In the genomic region with DNA sequence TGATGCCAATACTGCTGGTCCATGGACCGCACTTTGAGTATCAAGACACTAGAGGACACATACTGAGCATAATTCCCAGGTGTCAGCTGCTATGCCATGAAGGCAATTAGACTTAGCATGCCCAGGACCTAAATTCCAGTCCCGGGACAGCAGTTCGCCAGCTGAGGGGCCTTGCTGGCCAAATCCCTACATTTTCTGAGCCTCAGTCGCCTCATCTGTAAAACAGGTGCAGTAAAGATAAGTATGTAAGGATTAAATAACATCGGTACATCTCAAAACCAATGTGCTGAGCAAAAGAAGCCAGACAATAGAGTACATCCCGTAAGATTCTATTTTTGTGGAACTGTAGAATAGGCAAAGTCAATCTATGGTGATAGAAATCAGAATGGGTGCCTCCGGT, we compare ENCODE assay signal across 9 cellular contexts. TPM values are rescaled to one million over a fixed set of nuclear protein-coding genes. Genes with fewer than 3 reads are reported as not detected.
A peak's percentile ranks its signal among the peaks of the same experiment; 100 is the strongest.
DNase-seq lines count a peak whose midpoint lies in the region; ATAC-seq and TF ChIP-seq lines count a peak whose summit lies in the region.
"Had no signal": no experiment of that assay in that cellular context is flagged by ENCODE, and none has a peak within 500 bp of the region (broad histone marks: within the 10 kb centered on the region; RNA-seq: fewer than 3 reads in every experiment).

No MANE protein-coding gene starts in this region.

- H3K4me3 ChIP-seq in BLaER1 (no peak overlapping the region), GM23338 (peak overlapping the region; percentile 56)

- no peak for TF ChIP-seq CTCF in GM23338 (conservative IDR thresholded peaks at IDR 0.05; ENCODE audit: low read depth in 2 of 2)

- no peaks in the 10 kb centered on the region for H3K9me2 ChIP-seq in GM23338 (ENCODE audit: insufficient read depth)
- H3K9me2 ChIP-seq: SK-N-SH had no signal

- no peaks in the 10 kb centered on the region for H3K36me3 Mint-ChIP-seq in GM23338 (ENCODE audit: low read depth)
- H3K36me3 Mint-ChIP-seq in activated T-helper 17 cell treated with anti-CD3 and anti-CD28 coated beads, Interleukin-2, amount 50 U/mL, for 72 hours (ENCODE audit: low read depth), result no peaks in the 10 kb centered on the region
- H3K36me3 Mint-ChIP-seq in naive B cell, result no peaks in the 10 kb centered on the region

- H3K4me1 ChIP-seq in BLaER1 (peaks cover 34% of the 10 kb centered on the region), GM23338 (ENCODE audit: insufficient read depth) (peaks cover 16% of the 10 kb centered on the region)

- H3K27ac ChIP-seq in BLaER1, result no peak overlapping the region
- no peak overlapping the region for H3K27ac ChIP-seq in GM23338 (ENCODE audit: low read depth)

- in situ Hi-C loops in ACHN (cut with HindIII; ENCODE audit: low pct_ligation_motif_present, low pct_unique_long_range_greater_than_20kb, low sequenced_read_pairs), result no loop called here

- H3F3A ChIP-seq in GM23338 (replicated peaks; ENCODE audit: low read depth), result peaks cover 11% of the 10 kb centered on the region

- peaks cover 14% of the 10 kb centered on the region for H3K27me3 Mint-ChIP-seq in GM23338 (ENCODE audit: insufficient read depth, low read depth, poor library complexity)
- no peaks in the 10 kb centered on the region for H3K27me3 Mint-ChIP-seq in activated T-helper 17 cell treated with anti-CD3 and anti-CD28 coated beads, Interleukin-2, amount 50 U/mL, for 72 hours
- peaks cover 17 to 44% (median 25%) of the 10 kb centered on the region in 3 donors for H3K27me3 Mint-ChIP-seq in naive B cell

- H3K27ac Mint-ChIP-seq in GM23338, result no peak overlapping the region
- H3K27ac Mint-ChIP-seq in activated T-helper 17 cell treated with anti-CD3 and anti-CD28 coated beads, Interleukin-2, amount 50 U/mL, for 72 hours, result no peak overlapping the region
- peak overlapping the region in 1 of 6 donors; percentile 53 for H3K27ac Mint-ChIP-seq in naive B cell

- H4K20me1 ChIP-seq in BLaER1 (no peaks in the 10 kb centered on the region), GM23338 (replicated peaks; ENCODE audit: insufficient read depth) (no peaks in the 10 kb centered on the region)

- H3K27me3 ChIP-seq in BLaER1, result peaks cover 30% of the 10 kb centered on the region
- H3K27me3 ChIP-seq in GM23338 (ENCODE audit: insufficient read depth), result peaks cover 23% of the 10 kb centered on the region

- H3K79me2 ChIP-seq in GM23338 (replicated peaks; ENCODE audit: insufficient read depth), result no peaks in the 10 kb centered on the region

- no peaks in the 10 kb centered on the region; the same call in 2 of the 3 replicates for H3K9me3 Mint-ChIP-seq in GM23338
- no peaks in the 10 kb centered on the region for H3K9me3 Mint-ChIP-seq in activated T-helper 17 cell treated with anti-CD3 and anti-CD28 coated beads, Interleukin-2, amount 50 U/mL, for 72 hours
- H3K9me3 Mint-ChIP-seq in naive B cell, result peaks cover 0 to 1% (median 0%) of the 10 kb centered on the region in 7 donors

- no peak for ATAC-seq in GM23338
- no peak for ATAC-seq in activated T-helper 17 cell treated with anti-CD3 and anti-CD28 coated beads, Interleukin-2, amount 50 U/mL, for 72 hours (replicated peaks)
- ATAC-seq in naive B cell (ENCODE audit: low read depth in 2 of 2), result no peak

- no peak overlapping the region for H3K9ac ChIP-seq in BLaER1
- H3K9ac ChIP-seq: SK-N-SH had no signal

- peak overlapping the region; percentile 90 for H3K4me2 ChIP-seq in BLaER1
- peak overlapping the region; percentile 76 for H3K4me2 ChIP-seq in GM23338

- no peak overlapping the region for H2AFZ ChIP-seq in GM23338

- H3K36me3 ChIP-seq in BLaER1, result no peaks in the 10 kb centered on the region
- H3K36me3 ChIP-seq in GM23338 (ENCODE audit: insufficient read depth), result no peaks in the 10 kb centered on the region

- H3K4me1 Mint-ChIP-seq in GM23338, result peaks cover 18% of the 10 kb centered on the region
- H3K4me1 Mint-ChIP-seq in activated T-helper 17 cell treated with anti-CD3 and anti-CD28 coated beads, Interleukin-2, amount 50 U/mL, for 72 hours, result no peaks in the 10 kb centered on the region
- peaks cover 5 to 11% (median 6%) of the 10 kb centered on the region in 3 donors for H3K4me1 Mint-ChIP-seq in naive B cell

- DNase-seq in GM23338 (ENCODE audit: low spot score), result no peak
- no peak for DNase-seq in naive B cell
- no peak for DNase-seq in NCI-H446 (lab: John Stamatoyannopoulos, UW)
- DNase-seq in medulla oblongata (ENCODE audit: extremely low spot score), result no peak
- DNase-seq in ACHN, result no peak
- no peak for DNase-seq in SK-N-DZ (ENCODE audit: low spot score)

- H3K4me3 Mint-ChIP-seq in GM23338 (peak overlapping the region; percentile 61), naive B cell (peak overlapping the region in 7 of 8 donors; percentile 56 to 83 (median 69))
- H3K4me3 Mint-ChIP-seq in activated T-helper 17 cell treated with anti-CD3 and anti-CD28 coated beads, Interleukin-2, amount 50 U/mL, for 72 hours, result peak overlapping the region; percentile 71

- no peaks in the 10 kb centered on the region for H3K9me3 ChIP-seq in BLaER1
- H3K9me3 ChIP-seq: SK-N-SH had no signal

TF ChIP-seq in GM23338, 12 proteins besides CTCF, POLR2A, EP300 and RAD21 (continues in another document):
- TF ChIP-seq REST (IDR thresholded peaks at IDR 0.05; ENCODE audit: unreplicated experiment), result no peak
- no peak for TF ChIP-seq STAT1 (IDR thresholded peaks at IDR 0.05; ENCODE audit: unreplicated experiment)

RNA-seq across cellular contexts. Expression of gene BFSP1, which starts 1.0 kb away (rescaled TPM):
- 4.9 and 5.0 TPM in 2 replicates for total RNA-seq in GM23338 (2014; rRNA removed; shearing (Covaris generic))
- polyA plus RNA-seq in GM23338 (2016; fragmentation: Nextera tagmentation; extraction: Ambion mirVana) (2.7 and 3.1 TPM in 2 replicates), naive B cell (ENCODE audit: low read depth in 6 of 6) (under 1 TPM in 1 of 6 donors, not detected in 5; 0.16 TPM)
- total RNA-seq in activated T-helper 17 cell treated with anti-CD3 and anti-CD28 coated beads, Interleukin-2, amount 50 U/mL, for 72 hours, result under 1 TPM; 0.48 to 0.58 TPM
- 0.45 TPM in 1 of 2 replicates, not detected in the other for polyA plus RNA-seq in SK-N-DZ (2014; cell fraction: cytosol; rRNA removed)
- polyA plus RNA-seq in SK-N-DZ (2014; cell fraction: nucleus; rRNA removed), result 0.32 TPM in 1 of 2 replicates, not detected in the other

RNA-seq across cellular contexts. Expression of gene DSTN, which starts 39.7 kb away (rescaled TPM):
- total RNA-seq in GM23338 (2014; rRNA removed; shearing (Covaris generic)), result 145 and 162 TPM in 2 replicates
- polyA plus RNA-seq in GM23338 (2016; fragmentation: Nextera tagmentation; extraction: Ambion mirVana) (456 and 459 TPM in 2 replicates), naive B cell (ENCODE audit: low read depth in 6 of 6) (10 to 100 TPM; 33.8 to 58.8 (median 39.3) TPM)
- 10 to 100 TPM; 42.9 to 45.8 TPM for total RNA-seq in activated T-helper 17 cell treated with anti-CD3 and anti-CD28 coated beads, Interleukin-2, amount 50 U/mL, for 72 hours
- 135 and 162 TPM in 2 replicates for polyA plus RNA-seq in SK-N-DZ (2014; cell fraction: cytosol; rRNA removed)
- polyA plus RNA-seq in SK-N-DZ (2014; cell fraction: nucleus; rRNA removed), result 67.2 and 68.3 TPM in 2 replicates
